Comparison of ENCODE assay signal across 29 cellular contexts in the genomic region with DNA sequence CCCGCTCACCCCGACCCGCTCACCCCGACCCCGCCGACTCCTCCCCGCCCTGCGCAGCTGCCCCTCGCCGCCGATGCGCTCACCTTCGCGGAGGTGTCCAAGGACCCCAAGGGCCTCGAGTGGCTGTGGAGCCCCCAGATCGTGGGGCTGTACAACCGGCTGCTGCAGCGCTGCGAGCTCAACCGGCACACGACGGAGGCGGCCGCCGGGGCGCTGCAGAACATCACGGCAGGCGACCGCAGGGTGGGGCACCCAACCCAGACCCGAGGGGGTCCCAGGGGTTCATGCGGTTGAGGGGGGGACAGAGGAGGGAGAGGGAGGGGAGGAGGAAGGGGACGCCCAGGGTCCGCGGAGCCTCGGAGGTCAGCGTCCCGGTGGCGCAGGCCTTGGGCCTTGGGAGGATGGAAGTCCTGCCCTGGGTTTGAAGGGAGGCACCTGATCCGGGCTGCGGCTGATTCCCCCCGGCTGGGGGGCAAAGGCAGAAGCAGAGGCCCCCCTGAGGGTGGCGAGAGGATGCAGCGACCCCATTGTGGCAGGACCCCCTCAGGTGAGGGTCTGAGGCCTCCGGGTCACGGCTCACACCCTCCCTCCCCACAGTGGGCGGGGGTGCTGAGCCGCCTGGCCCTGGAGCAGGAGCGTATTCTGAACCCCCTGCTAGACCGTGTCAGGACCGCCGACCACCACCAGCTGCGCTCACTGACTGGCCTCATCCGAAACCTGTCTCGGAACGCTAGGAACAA. TPM values are rescaled to one million over a fixed set of nuclear protein-coding genes. Genes with fewer than 3 reads are reported as not detected.
"Had no signal": no experiment of that assay in that cellular context is flagged by ENCODE, and none has a peak within 500 bp of the region (broad histone marks: within the 10 kb centered on the region; RNA-seq: fewer than 3 reads in every experiment).

No MANE protein-coding gene starts in this region.

- H3K27ac ChIP-seq: gastroesophageal sphincter, left lung, neutrophil, sigmoid colon, thoracic aorta had no signal

- DNase-seq: activated CD4-positive, alpha-beta T cell treated with anti-CD3 and anti-CD28 coated beads for 48 hours; activated CD4-positive, alpha-beta T cell treated with anti-CD3 and anti-CD28 coated beads, Interleukin-2, amount 50 U/mL, for 48 hours; activated CD8-positive, alpha-beta memory T cell treated with anti-CD3 and anti-CD28 coated beads for 24 hours; activated effector memory CD4-positive, alpha-beta T cell treated with Interleukin-2 at 50 U/mL for 16 hours; activated naive CD4-positive, alpha-beta T cell treated with Interleukin-2 at 50 U/mL for 16 hours; anterior cingulate cortex; effector memory CD8-positive, alpha-beta T cell; erythroblast; head of caudate nucleus; kidney glomerular epithelial cell; naive thymus-derived CD8-positive, alpha-beta T cell; sigmoid colon; small intestine; stimulated activated CD4-positive, alpha-beta T cell treated with anti-CD3 and anti-CD28 coated beads, Interleukin-4, amount 100 ng/mL, for 24 hours; trophoblast cell had no signal

- H3K27ac Mint-ChIP-seq: activated naive CD8-positive, alpha-beta T cell; effector memory CD8-positive, alpha-beta T cell; memory B cell; naive thymus-derived CD8-positive, alpha-beta T cell; stimulated activated naive CD8-positive, alpha-beta T cell treated with anti-CD3 and anti-CD28 coated beads, Interleukin-15, Interleukin-2, amounts not matched to agents 100 ng/mL and 50 ng/mL, for 24 hours had no signal

- H3K36me3 Mint-ChIP-seq: activated naive CD8-positive, alpha-beta T cell had no signal

- H3K4me3 Mint-ChIP-seq: activated naive CD8-positive, alpha-beta T cell; effector memory CD8-positive, alpha-beta T cell; memory B cell; stimulated activated effector memory CD8-positive, alpha-beta T cell treated with anti-CD3 and anti-CD28 coated beads, Interleukin-12 subunit alpha, Interleukin-12 subunit beta, amount 100 ng/mL, for 72 hours; stimulated activated naive CD8-positive, alpha-beta T cell treated with anti-CD3 and anti-CD28 coated beads, Interleukin-15, Interleukin-2, amounts not matched to agents 100 ng/mL and 50 ng/mL, for 24 hours had no signal

- H3K9me3 ChIP-seq: gastroesophageal sphincter, neutrophil, sigmoid colon, thoracic aorta had no signal

- H3K9me3 Mint-ChIP-seq: effector memory CD8-positive, alpha-beta T cell; memory B cell; naive thymus-derived CD8-positive, alpha-beta T cell; stimulated activated effector memory CD8-positive, alpha-beta T cell treated with anti-CD3 and anti-CD28 coated beads, Interleukin-12 subunit alpha, Interleukin-12 subunit beta, amount 100 ng/mL, for 72 hours; stimulated activated naive CD8-positive, alpha-beta T cell treated with anti-CD3 and anti-CD28 coated beads, Interleukin-15, Interleukin-2, amounts not matched to agents 100 ng/mL and 50 ng/mL, for 24 hours had no signal

- ATAC-seq: activated CD4-positive, CD25-positive, alpha-beta regulatory T cell treated with anti-CD3 and anti-CD28 coated beads, Interleukin-2, amount 50 U/mL, for 24 hours; effector memory CD8-positive, alpha-beta T cell; gastroesophageal sphincter; left lung; naive thymus-derived CD8-positive, alpha-beta T cell; stimulated activated effector memory CD8-positive, alpha-beta T cell treated with anti-CD3 and anti-CD28 coated beads, Interleukin-12 subunit alpha, Interleukin-12 subunit beta, amount 100 ng/mL, for 72 hours had no signal

- FAIRE-seq: bronchial epithelial cell, colon, small intestine, urothelium cell line had no signal

- H3K36me3 ChIP-seq: gastroesophageal sphincter, neutrophil, sigmoid colon, thoracic aorta had no signal

- H3K27me3 ChIP-seq: left lung had no signal

- H3K4me3 ChIP-seq: gastroesophageal sphincter, left lung, sigmoid colon, thoracic aorta had no signal

- H3K27me3 Mint-ChIP-seq: activated naive CD8-positive, alpha-beta T cell; effector memory CD8-positive, alpha-beta T cell; stimulated activated naive CD8-positive, alpha-beta T cell treated with anti-CD3 and anti-CD28 coated beads, Interleukin-15, Interleukin-2, amounts not matched to agents 100 ng/mL and 50 ng/mL, for 24 hours had no signal

RNA-seq across cellular contexts. Expression of a gene that starts 9.2 kb away (rescaled TPM):
- total RNA-seq: T-helper 1 cell treated with Interleukin-12 subunit alpha and Interleukin-12 subunit beta and Interleukin-4 antibody, amounts not matched to agents 30 ng/mL and 1 ng/mL, for 36 hours had no signal

RNA-seq across cellular contexts. Expression of a gene that starts 38.6 kb away (rescaled TPM):
- total RNA-seq: osteocyte had no signal
